In genomic region chr1:63190171-63190570, GRCh38 we compare ENCODE assay signal across 21 cellular contexts.
"Had no signal": no experiment of that assay in that cellular context is flagged by ENCODE, and none has a peak within 500 bp of the region (broad histone marks: within the 10 kb centered on the region; RNA-seq: fewer than 3 reads in every experiment).

No MANE protein-coding gene starts in this region.

- H3K27me3 ChIP-seq: colonic mucosa, tibial nerve, upper lobe of right lung had no signal

- DNase-seq: colonic mucosa; effector CD4-positive, alpha-beta T cell; heart left ventricle; hippocampal formation; immature natural killer cell; kidney; left cardiac atrium; left ventricle myocardium inferior; lower lobe of right lung; naive B cell; retina; spleen; stimulated activated CD4-positive, alpha-beta T cell treated with anti-CD3 and anti-CD28 coated beads, Interleukin-15, amount 100 ng/mL, for 24 hours; stimulated activated CD4-positive, alpha-beta T cell treated with anti-CD3 and anti-CD28 coated beads, Interleukin-1b, Interleukin-23, amount 100 ng/mL, for 48 hours; stimulated activated CD4-positive, alpha-beta T cell treated with anti-CD3 and anti-CD28 coated beads, Interleukin-4, amount 100 ng/mL, for 24 hours; upper lobe of right lung had no signal

- H3K4me3 ChIP-seq: colonic mucosa, heart left ventricle, left ventricle myocardium inferior, lower lobe of right lung, prostate gland, spleen, tibial nerve, upper lobe of right lung had no signal

- H3K36me3 ChIP-seq: colonic mucosa, heart left ventricle, left ventricle myocardium inferior, lower lobe of right lung, prostate gland, spleen, tibial nerve, upper lobe of right lung had no signal

- H3K4me1 ChIP-seq: colonic mucosa, heart left ventricle, left ventricle myocardium inferior, lower lobe of right lung, parathyroid adenoma, prostate gland, spleen, tibial nerve, upper lobe of right lung had no signal

- ATAC-seq: heart left ventricle; left cardiac atrium; lower lobe of right lung; sciatic nerve; stimulated activated memory B cell treated with anti-CD40 and anti-IgM and Interleukin-4, amounts not matched to agents 10 μg/mL and 1 μg/mL and 100 μg/mL, for 72 hours; upper lobe of right lung had no signal

- H3K9ac ChIP-seq: parathyroid adenoma had no signal

- H3K9me3 ChIP-seq: colonic mucosa, heart left ventricle, left ventricle myocardium inferior, lower lobe of right lung, prostate gland, spleen, tibial nerve, upper lobe of right lung had no signal

- H3K27ac ChIP-seq: colonic mucosa, heart left ventricle, left ventricle myocardium inferior, lower lobe of right lung, parathyroid adenoma, prostate gland, spleen, tibial nerve, upper lobe of right lung had no signal
